ENCODE assay signal across 22 cellular contexts in the genomic region with DNA sequence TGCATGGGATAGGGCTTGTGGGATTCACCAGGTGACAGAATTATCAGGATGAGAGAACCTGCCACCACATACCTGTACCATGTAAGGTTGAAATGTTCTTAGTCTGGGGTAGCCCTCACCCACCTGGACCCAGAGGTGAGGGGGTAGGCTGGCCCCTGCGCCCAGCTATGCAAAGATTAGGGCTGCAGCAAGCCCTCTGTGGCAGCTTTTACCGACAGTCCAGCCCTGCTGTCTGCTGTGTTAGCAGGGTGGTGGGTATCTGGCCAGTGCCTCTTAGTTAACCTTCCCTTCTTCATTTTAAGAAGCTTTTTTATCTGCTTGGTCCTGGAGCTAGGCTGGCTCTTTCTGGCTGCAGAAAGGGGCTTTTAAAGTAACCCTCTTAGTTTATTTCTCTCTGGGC. TPM values are rescaled to one million over a fixed set of nuclear protein-coding genes. Genes with fewer than 3 reads are reported as not detected.
DNase-seq lines count a peak whose midpoint lies in the region; ATAC-seq, FAIRE-seq and TF ChIP-seq lines count a peak whose summit lies in the region.
"Had no signal": no experiment of that assay in that cellular context is flagged by ENCODE, and none has a peak within 500 bp of the region (broad histone marks: within the 10 kb centered on the region; RNA-seq: fewer than 3 reads in every experiment).

No MANE protein-coding gene starts in this region.

- peak; percentile 20 to 41 for ATAC-seq in natural killer cell treated with Interleukin-12 subunit alpha and Interleukin-12 subunit beta and Interleukin-15 and Interleukin-18, amount 100 ng/mL, for 72 hours
- ATAC-seq in natural killer cell (no peak), GM19455 (IDR thresholded peaks at IDR 0.05; ENCODE audit: unreplicated experiment) (no peak)
- ATAC-seq: GM12878 had no signal

- no peak for DNase-seq in natural killer cell treated with Interleukin-12 subunit alpha and Interleukin-12 subunit beta and Interleukin-15 and Interleukin-18, amount 100 ng/mL, for 72 hours (ENCODE audit: low spot score)
- no peak for DNase-seq in natural killer cell
- peak; percentile 23 for DNase-seq in islet precursor cell
- DNase-seq in HTR-8/SVneo (ENCODE audit: insufficient read length, low spot score) = no peak
- no peak for DNase-seq in iPS-NIHi7 (ENCODE audit: extremely low spot score)
- DNase-seq: ACHN; BE2C; C1 segment of cervical spinal cord; CD4-positive, CD25-positive, alpha-beta regulatory T cell; CD8-positive, alpha-beta memory T cell; COR-L47; DMS 273 treated with DMSO at 0.1 percent for 48 hours; DMS53; DND-41; EL; H9 had no signal

- H3K9ac ChIP-seq in skeletal muscle satellite cell (ENCODE audit: low read depth, low read length) = peak overlapping the region; percentile 9

- intact Hi-C loops in natural killer cell (cut with micrococcal nuclease) = no loop called here

- no peaks in the 10 kb centered on the region for H3K27me3 ChIP-seq in skeletal muscle satellite cell (ENCODE audit: control insufficient read depth, insufficient read depth, low read length)
- H3K27me3 ChIP-seq: BE2C had no signal

- no peaks in the 10 kb centered on the region for H3K9me3 ChIP-seq in skeletal muscle satellite cell (replicated peaks; ENCODE audit: low read length)
- H3K9me3 ChIP-seq: BE2C had no signal

- peak overlapping the region; percentile 12 for H3K4me2 ChIP-seq in skeletal muscle satellite cell (ENCODE audit: low read length)

- no peak for FAIRE-seq in HTR-8/SVneo (lab: Jason Lieb, UNC)
- FAIRE-seq: GM12878, H1 had no signal

- peaks cover 3% of the 10 kb centered on the region for H3K9me3 Mint-ChIP-seq in natural killer cell treated with Interleukin-12 subunit alpha and Interleukin-12 subunit beta and Interleukin-15 and Interleukin-18, amount 100 ng/mL, for 72 hours
- H3K9me3 Mint-ChIP-seq in natural killer cell = peaks cover 2 to 5% of the 10 kb centered on the region in 2 donors
- H3K9me3 Mint-ChIP-seq: CD8-positive, alpha-beta memory T cell; H9 had no signal

- no peak overlapping the region for H3K4me3 ChIP-seq in skeletal muscle satellite cell (ENCODE audit: low read length)
- H3K4me3 ChIP-seq: GM12878 had no signal

- no peaks in the 10 kb centered on the region for H3K36me3 ChIP-seq in skeletal muscle satellite cell (ENCODE audit: insufficient read depth, low read length)
- H3K36me3 ChIP-seq: BE2C had no signal

- peaks cover 74% of the 10 kb centered on the region for H3K4me1 ChIP-seq in skeletal muscle satellite cell (ENCODE audit: control insufficient read depth, insufficient read depth, low read length)
- H3K4me1 ChIP-seq: BE2C had no signal

- no peak overlapping the region for H3K27ac Mint-ChIP-seq in natural killer cell treated with Interleukin-12 subunit alpha and Interleukin-12 subunit beta and Interleukin-15 and Interleukin-18, amount 100 ng/mL, for 72 hours
- H3K27ac Mint-ChIP-seq in natural killer cell = no peak overlapping the region
- H3K27ac Mint-ChIP-seq: CD4-positive, CD25-positive, alpha-beta regulatory T cell; CD8-positive, alpha-beta memory T cell; H9 had no signal

- no peaks in the 10 kb centered on the region for H3K4me1 Mint-ChIP-seq in natural killer cell treated with Interleukin-12 subunit alpha and Interleukin-12 subunit beta and Interleukin-15 and Interleukin-18, amount 100 ng/mL, for 72 hours (ENCODE audit: low read depth in 2 of 2)
- H3K4me1 Mint-ChIP-seq in natural killer cell = no peaks in the 10 kb centered on the region
- H3K4me1 Mint-ChIP-seq: CD4-positive, CD25-positive, alpha-beta regulatory T cell; CD8-positive, alpha-beta memory T cell; H9 had no signal

- peaks cover 8% of the 10 kb centered on the region for H3K36me3 Mint-ChIP-seq in natural killer cell treated with Interleukin-12 subunit alpha and Interleukin-12 subunit beta and Interleukin-15 and Interleukin-18, amount 100 ng/mL, for 72 hours
- no peaks in the 10 kb centered on the region for H3K36me3 Mint-ChIP-seq in natural killer cell
- H3K36me3 Mint-ChIP-seq: CD4-positive, CD25-positive, alpha-beta regulatory T cell; CD8-positive, alpha-beta memory T cell had no signal

- no peak for TF ChIP-seq CTCF in natural killer cell (IDR thresholded peaks at IDR 0.05)

- H3K4me3 Mint-ChIP-seq in natural killer cell treated with Interleukin-12 subunit alpha and Interleukin-12 subunit beta and Interleukin-15 and Interleukin-18, amount 100 ng/mL, for 72 hours = no peak overlapping the region
- H3K4me3 Mint-ChIP-seq in natural killer cell = no peak overlapping the region
- H3K4me3 Mint-ChIP-seq: CD4-positive, CD25-positive, alpha-beta regulatory T cell; CD8-positive, alpha-beta memory T cell; H9 had no signal

- peaks cover 20 to 33% of the 10 kb centered on the region in 2 donors for H3K27me3 Mint-ChIP-seq in natural killer cell treated with Interleukin-12 subunit alpha and Interleukin-12 subunit beta and Interleukin-15 and Interleukin-18, amount 100 ng/mL, for 72 hours
- H3K27me3 Mint-ChIP-seq in natural killer cell (ENCODE audit: low read depth in 2 of 2) = peaks cover 18 to 25% of the 10 kb centered on the region in 2 donors

RNA-seq across cellular contexts. Expression of a gene that starts 13.9 kb away (rescaled TPM):
- total RNA-seq in natural killer cell treated with Interleukin-12 subunit alpha and Interleukin-12 subunit beta and Interleukin-15 and Interleukin-18, amount 100 ng/mL, for 72 hours = under 1 TPM in 1 of 2 donors, not detected in 1; 0.55 TPM
- total RNA-seq in natural killer cell = under 1 TPM in 2 of 3 donors, not detected in 1; 0.16 to 0.27 TPM
- total RNA-seq in skeletal muscle satellite cell (2012; rRNA removed) = 22.1 and 42.4 TPM in 2 replicates
- total RNA-seq: A172; CD4-positive, CD25-positive, alpha-beta regulatory T cell; CD8-positive, alpha-beta memory T cell; G401; GM12878; H9 had no signal

RNA-seq across cellular contexts. Expression of a gene that starts 55.2 kb away (rescaled TPM):
- under 1 TPM; 0.12 to 0.50 TPM for total RNA-seq in natural killer cell treated with Interleukin-12 subunit alpha and Interleukin-12 subunit beta and Interleukin-15 and Interleukin-18, amount 100 ng/mL, for 72 hours
- total RNA-seq in natural killer cell = 1 to 10 TPM in 1 of 3 donors, under 1 TPM in 2; 0.19 to 1.3 (median 0.27) TPM
- not detected in 2 replicates for total RNA-seq in skeletal muscle satellite cell (2012; rRNA removed)
- total RNA-seq: A172, G401, H9 had no signal

Comparison
In these comparisons a context has a peak if more than half of its experiments do, and no peak if none do; other contexts are left out.
1. ATAC-seq: peak in natural killer cell treated with Interleukin-12 subunit alpha and Interleukin-12 subunit beta and Interleukin-15 and Interleukin-18, amount 100 ng/mL, for 72 hours (2 of 2); none in natural killer cell (0 of 3) and GM19455 (single experiment).